ENCODE assay signal across 11 cellular contexts in genomic region chr2:134290363-134290762, GRCh38. TPM values are rescaled to one million over a fixed set of nuclear protein-coding genes. Genes with fewer than 3 reads are reported as not detected.
DNase-seq lines count a peak whose midpoint lies in the region; ATAC-seq and TF ChIP-seq lines count a peak whose summit lies in the region.
"Had no signal": no experiment of that assay in that cellular context is flagged by ENCODE, and none has a peak within 500 bp of the region (broad histone marks: within the 10 kb centered on the region; RNA-seq: fewer than 3 reads in every experiment).

No MANE protein-coding gene starts in this region.

- no peak overlapping the region for H3K4me3 ChIP-seq in ovary
- H3K4me3 ChIP-seq: breast epithelium had no signal

- CTCF ChIA-PET in CD4-positive, alpha-beta T cell (lab: Charles Lee), result interaction anchor here (0.9 kb wide), 1 partner anchor 45 kb away, joined by 3 read pairs; no protein-coding TSS in a partner anchor

- H3K4me3 Mint-ChIP-seq in CD4-positive, alpha-beta T cell, result no peak overlapping the region
- H3K4me3 Mint-ChIP-seq in T-helper 2 cell treated with Interferon-gamma antibody and Interleukin-4, amounts not matched to agents 5 μg/mL and 100 μg/mL, for 36 hours, result no peak overlapping the region
- H3K4me3 Mint-ChIP-seq: stimulated activated naive CD8-positive, alpha-beta T cell treated with anti-CD3 and anti-CD28 coated beads, Interleukin-15, Interleukin-2, amounts not matched to agents 100 ng/mL and 50 ng/mL, for 24 hours had no signal

- no peaks in the 10 kb centered on the region for H3K27me3 ChIP-seq in CD4-positive, alpha-beta T cell (ENCODE audit: control insufficient read depth, insufficient read depth, low read length)
- peaks cover 2% of the 10 kb centered on the region for H3K27me3 ChIP-seq in ovary
- H3K27me3 ChIP-seq: breast epithelium had no signal

- H3K4me1 Mint-ChIP-seq in CD4-positive, alpha-beta T cell (ENCODE audit: low read depth), result peaks cover 8% of the 10 kb centered on the region
- H3K4me1 Mint-ChIP-seq in T-helper 2 cell treated with Interferon-gamma antibody and Interleukin-4, amounts not matched to agents 5 μg/mL and 100 μg/mL, for 36 hours (ENCODE audit: low read depth), result peaks cover 24% of the 10 kb centered on the region

- no peaks in the 10 kb centered on the region for H3K9me3 ChIP-seq in CD4-positive, alpha-beta T cell (ENCODE audit: control insufficient read depth, low read length)
- no peaks in the 10 kb centered on the region for H3K9me3 ChIP-seq in ovary
- H3K9me3 ChIP-seq: breast epithelium had no signal

- H3K27ac Mint-ChIP-seq in CD4-positive, alpha-beta T cell, result no peak overlapping the region
- no peak overlapping the region for H3K27ac Mint-ChIP-seq in T-helper 2 cell treated with Interferon-gamma antibody and Interleukin-4, amounts not matched to agents 5 μg/mL and 100 μg/mL, for 36 hours
- H3K27ac Mint-ChIP-seq: stimulated activated naive CD8-positive, alpha-beta T cell treated with anti-CD3 and anti-CD28 coated beads, Interleukin-15, Interleukin-2, amounts not matched to agents 100 ng/mL and 50 ng/mL, for 24 hours had no signal

- POLR2A ChIA-PET in CD4-positive, alpha-beta T cell (lab: Charles Lee), result interaction anchor here (1.1 to 1.7 kb wide), 4 partner anchors 11 to 72 kb away, joined by 3 read pairs; partner anchors contain the start of gene MGAT5

- no peaks in the 10 kb centered on the region for H3K4me1 ChIP-seq in ovary (ENCODE audit: insufficient read depth)
- H3K4me1 ChIP-seq: breast epithelium had no signal

- TF ChIP-seq CTCF in CD4-positive, alpha-beta T cell (IDR thresholded peaks at IDR 0.05), result no peak
- TF ChIP-seq CTCF in omental fat pad (IDR thresholded peaks at IDR 0.05) (no peak), ovary (IDR thresholded peaks at IDR 0.05) (no peak)

- H3K36me3 Mint-ChIP-seq in CD4-positive, alpha-beta T cell (ENCODE audit: low read depth), result peaks cover 6% of the 10 kb centered on the region
- peaks cover 15% of the 10 kb centered on the region for H3K36me3 Mint-ChIP-seq in T-helper 2 cell treated with Interferon-gamma antibody and Interleukin-4, amounts not matched to agents 5 μg/mL and 100 μg/mL, for 36 hours (ENCODE audit: low read depth)

- no peak for TF ChIP-seq POLR2A in ovary (IDR thresholded peaks at IDR 0.05)

- DNase-seq in CD4-positive, alpha-beta T cell, result no peak
- DNase-seq in T-helper 2 cell treated with Interferon-gamma antibody and Interleukin-4, amounts not matched to agents 5 μg/mL and 100 μg/mL, for 36 hours (ENCODE audit: low spot score), result peak; percentile 21
- DNase-seq in omental fat pad (ENCODE audit: low spot score), result no peak
- DNase-seq in ovary, result no peak
- no peak for DNase-seq in islet precursor cell
- DNase-seq: NCI-H446 had no signal

- no peaks in the 10 kb centered on the region for H3K27me3 Mint-ChIP-seq in CD4-positive, alpha-beta T cell
- peaks cover 28% of the 10 kb centered on the region for H3K27me3 Mint-ChIP-seq in T-helper 2 cell treated with Interferon-gamma antibody and Interleukin-4, amounts not matched to agents 5 μg/mL and 100 μg/mL, for 36 hours (ENCODE audit: low read depth)
- H3K27me3 Mint-ChIP-seq: stimulated activated naive CD8-positive, alpha-beta T cell treated with anti-CD3 and anti-CD28 coated beads, Interleukin-15, Interleukin-2, amounts not matched to agents 100 ng/mL and 50 ng/mL, for 24 hours had no signal

- peak; percentile 59 for ATAC-seq in CD4-positive, alpha-beta T cell (ENCODE audit: poor library complexity)
- ATAC-seq in GM18909 (IDR thresholded peaks at IDR 0.05; ENCODE audit: poor library complexity, unreplicated experiment), result peak; percentile 55
- peak; percentile 41 for ATAC-seq in HG03045 (IDR thresholded peaks at IDR 0.05; ENCODE audit: unreplicated experiment)
- no peak for ATAC-seq in HG03159 (IDR thresholded peaks at IDR 0.05; ENCODE audit: unreplicated experiment)
- ATAC-seq in omental fat pad (ENCODE audit: low FRiP score), result no peak

- intact Hi-C loops in CD4-positive, alpha-beta T cell (cut with DNase I, micrococcal nuclease), result loop anchor here in 1 of 2 experiments (5.0 kb wide), 1 partner anchor 33 kb away; no protein-coding TSS in a partner anchor
- intact Hi-C loops in ovary (cut with DNase I), result no loop called here

- TF ChIP-seq EP300 in ovary (IDR thresholded peaks at IDR 0.05), result no peak

- no peaks in the 10 kb centered on the region for H3K36me3 ChIP-seq in ovary
- H3K36me3 ChIP-seq: breast epithelium had no signal

- no peak overlapping the region for H3K27ac ChIP-seq in CD4-positive, alpha-beta T cell (ENCODE audit: low read depth, low read length)
- no peak overlapping the region for H3K27ac ChIP-seq in ovary
- H3K27ac ChIP-seq: breast epithelium had no signal

- H3K9me3 Mint-ChIP-seq in CD4-positive, alpha-beta T cell, result no peaks in the 10 kb centered on the region
- H3K9me3 Mint-ChIP-seq in T-helper 2 cell treated with Interferon-gamma antibody and Interleukin-4, amounts not matched to agents 5 μg/mL and 100 μg/mL, for 36 hours, result no peaks in the 10 kb centered on the region
- H3K9me3 Mint-ChIP-seq: stimulated activated naive CD8-positive, alpha-beta T cell treated with anti-CD3 and anti-CD28 coated beads, Interleukin-15, Interleukin-2, amounts not matched to agents 100 ng/mL and 50 ng/mL, for 24 hours had no signal

RNA-seq across cellular contexts. Expression of gene MGAT5, which starts 36.5 kb away (rescaled TPM):
- total RNA-seq in CD4-positive, alpha-beta T cell, result 10 to 100 TPM; 77.5 to 77.8 TPM
- 10 to 100 TPM; 28.3 to 52.3 (median 40.4) TPM for total RNA-seq in omental fat pad
- total RNA-seq in ovary, result 10 to 100 TPM; 23.5 to 47.6 (median 32.4) TPM
- polyA plus RNA-seq in ovary, result 10 to 100 TPM; 11.3 to 61.2 TPM

Comparison
In these comparisons a context has a peak if more than half of its experiments do, and no peak if none do; other contexts are left out.
1. ATAC-seq: peak in CD4-positive, alpha-beta T cell (single experiment), GM18909 (single experiment) and HG03045 (single experiment); none in HG03159 (single experiment) and omental fat pad (single experiment).